Comparison of ENCODE assay signal across 14 cellular contexts in genomic region chr19:11460207-11460606, GRCh38. TPM values are rescaled to one million over a fixed set of nuclear protein-coding genes. Genes with fewer than 3 reads are reported as not detected.
DNase-seq lines count a peak whose midpoint lies in the region; ATAC-seq and TF ChIP-seq lines count a peak whose summit lies in the region.
"Had no signal": no experiment of that assay in that cellular context is flagged by ENCODE, and none has a peak within 500 bp of the region (broad histone marks: within the 10 kb centered on the region; RNA-seq: fewer than 3 reads in every experiment).

No MANE protein-coding gene starts in this region.

- ATAC-seq in upper lobe of left lung (ENCODE audit: low FRiP score in 2 of 2), result no peak

- no peak overlapping the region for H3K27ac ChIP-seq in RWPE1
- H3K27ac ChIP-seq in vagina, result no peak overlapping the region
- H3K27ac ChIP-seq in upper lobe of left lung, result no peak overlapping the region
- H3K27ac ChIP-seq: right atrium auricular region had no signal

- H3K4me3 ChIP-seq in BJ (ENCODE audit: low read depth, low read length), result no peak overlapping the region
- H3K4me3 ChIP-seq in vagina, result no peak overlapping the region
- no peak overlapping the region for H3K4me3 ChIP-seq in upper lobe of left lung
- H3K4me3 ChIP-seq: lung, right atrium auricular region had no signal

- DNase-seq in BJ (ENCODE audit: low read depth) (no peak), RWPE1 (ENCODE audit: low spot score) (no peak), glutamatergic neuron (no peak), vagina (ENCODE audit: extremely low spot score in 2 of 2) (no peak), upper lobe of left lung (no peak), medulla oblongata (ENCODE audit: extremely low spot score) (no peak), nucleus accumbens (lab: John Stamatoyannopoulos, UW) (no peak)
- DNase-seq: NCI-H2171, trophoblast cell had no signal

- peaks cover 18% of the 10 kb centered on the region for H3K4me1 Mint-ChIP-seq in glutamatergic neuron (ENCODE audit: low read depth, unreplicated experiment)

- H3K27me3 ChIP-seq in BJ (ENCODE audit: control insufficient read depth, insufficient read depth, low read length) (no peaks in the 10 kb centered on the region), vagina (no peaks in the 10 kb centered on the region), upper lobe of left lung (no peaks in the 10 kb centered on the region)
- H3K27me3 ChIP-seq: right atrium auricular region had no signal

- intact Hi-C loops in vagina (cut with DNase I), result no loop called here

- H3K36me3 ChIP-seq in BJ (ENCODE audit: control insufficient read depth, insufficient read depth, low read length) (no peaks in the 10 kb centered on the region), vagina (no peaks in the 10 kb centered on the region), upper lobe of left lung (no peaks in the 10 kb centered on the region)
- H3K36me3 ChIP-seq: right atrium auricular region had no signal

- no peak for TF ChIP-seq EP300 in upper lobe of left lung (IDR thresholded peaks at IDR 0.05)

- no peak for TF ChIP-seq POLR2A in vagina (IDR thresholded peaks at IDR 0.05)
- no peak for TF ChIP-seq POLR2A in upper lobe of left lung (IDR thresholded peaks at IDR 0.05)

- POLR2A ChIA-PET in BJ (lab: Charles Lee), result no interaction called here
- POLR2A ChIA-PET in RWPE1 (lab: Yijun Ruan, JAX; ENCODE audit: low non-redundant PET), result no interaction called here

- H3K4me1 ChIP-seq in vagina (no peaks in the 10 kb centered on the region), upper lobe of left lung (no peaks in the 10 kb centered on the region)
- H3K4me1 ChIP-seq: right atrium auricular region had no signal

- CTCF ChIA-PET in BJ (lab: Yijun Ruan, JAX) (no interaction called here), RWPE1 (lab: Yijun Ruan, JAX) (no interaction called here)

- H3K27me3 Mint-ChIP-seq in glutamatergic neuron (ENCODE audit: unreplicated experiment), result peaks cover 17% of the 10 kb centered on the region

- peaks cover 29% of the 10 kb centered on the region for H3K9me3 Mint-ChIP-seq in glutamatergic neuron (ENCODE audit: unreplicated experiment)
- H3K9me3 Mint-ChIP-seq: activated T-helper 1 cell treated with anti-CD3 and anti-CD28 coated beads, Interleukin-12 subunit alpha, Interleukin-12 subunit beta, Interleukin-2, Interleukin-4 antibody, amounts not matched to agents 30 ng/mL and 10 ng/mL and 1 ng/mL, durations not matched to agents 14 hours and 24 hours and 36 hours had no signal

- WGBS in upper lobe of left lung, 2 donors, result 60% methylated on average over 4 of the region's 4 CpGs

- H3K36me3 Mint-ChIP-seq in glutamatergic neuron (ENCODE audit: unreplicated experiment), result no peaks in the 10 kb centered on the region

- peak overlapping the region; percentile 60 for H3K27ac Mint-ChIP-seq in glutamatergic neuron (ENCODE audit: unreplicated experiment)
- H3K27ac Mint-ChIP-seq: activated T-helper 1 cell treated with anti-CD3 and anti-CD28 coated beads, Interleukin-12 subunit alpha, Interleukin-12 subunit beta, Interleukin-2, Interleukin-4 antibody, amounts not matched to agents 30 ng/mL and 10 ng/mL and 1 ng/mL, durations not matched to agents 14 hours and 24 hours and 36 hours had no signal

- no peaks in the 10 kb centered on the region for H3K9me3 ChIP-seq in vagina
- H3K9me3 ChIP-seq in upper lobe of left lung, result no peaks in the 10 kb centered on the region
- H3K9me3 ChIP-seq: right atrium auricular region had no signal

- TF ChIP-seq CTCF in BJ (IDR thresholded peaks at IDR 0.05; ENCODE audit: insufficient read depth, low read depth, low read length) (peak; percentile 22; the same call in 1 of the 2 replicates), GM12874 (IDR thresholded peaks at IDR 0.05; ENCODE audit: insufficient read depth, low read depth, low read length) (peak; percentile 54), RWPE1 (conservative IDR thresholded peaks at IDR 0.05; ENCODE audit: low read depth) (0 out of 2 replicates have a peak, but pooled peaks have one; percentile 15), glutamatergic neuron (IDR thresholded peaks at IDR 0.05; ENCODE audit: partially characterized antibody, unreplicated experiment) (peak; percentile 38), vagina (IDR thresholded peaks at IDR 0.05) (no peak), upper lobe of left lung (IDR thresholded peaks at IDR 0.05) (no peak)

- no peak overlapping the region for H3K4me3 Mint-ChIP-seq in glutamatergic neuron (ENCODE audit: unreplicated experiment)
- H3K4me3 Mint-ChIP-seq: activated T-helper 1 cell treated with anti-CD3 and anti-CD28 coated beads, Interleukin-12 subunit alpha, Interleukin-12 subunit beta, Interleukin-2, Interleukin-4 antibody, amounts not matched to agents 30 ng/mL and 10 ng/mL and 1 ng/mL, durations not matched to agents 14 hours and 24 hours and 36 hours had no signal

RNA-seq across cellular contexts. Expression of gene ELAVL3, which starts 20.6 kb away (rescaled TPM):
- polyA plus RNA-seq in BJ (2011; rRNA removed), result not detected in 2 replicates
- polyA minus RNA-seq in BJ (2011; rRNA and poly(A)+ RNA removed), result not detected in 2 replicates
- total RNA-seq in glutamatergic neuron (ENCODE audit: unreplicated experiment), result 633 TPM
- total RNA-seq in vagina, result 1.2 TPM
- under 1 TPM in 1 of 6 donors, not detected in 5; 0.03 TPM for total RNA-seq in upper lobe of left lung
- total RNA-seq: glomerular endothelial cell, right atrium auricular region had no signal

RNA-seq across cellular contexts. Expression of gene PRKCSH, which starts 24.8 kb away (rescaled TPM):
- polyA plus RNA-seq in BJ (2011; rRNA removed), result 137 and 348 TPM in 2 replicates
- polyA minus RNA-seq in BJ (2011; rRNA and poly(A)+ RNA removed), result 107 and 140 TPM in 2 replicates
- 276 TPM for total RNA-seq in glutamatergic neuron (ENCODE audit: unreplicated experiment)
- total RNA-seq in vagina, result 79.1 TPM
- 100 to 1,000 TPM; 124 to 341 (median 187) TPM for total RNA-seq in upper lobe of left lung

RNA-seq across cellular contexts. Expression of gene ODAD3, which starts 25.3 kb away (rescaled TPM):
- polyA plus RNA-seq in BJ (2011; rRNA removed), result 0.16 and 0.38 TPM in 2 replicates
- polyA minus RNA-seq in BJ (2011; rRNA and poly(A)+ RNA removed), result not detected in 2 replicates
- total RNA-seq in glutamatergic neuron (ENCODE audit: unreplicated experiment), result 2.6 TPM
- total RNA-seq in vagina, result not detected
- 10 to 100 TPM in 1 of 6 donors, 1 to 10 TPM in 4, under 1 TPM in 1; 0.34 to 11.1 (median 4.1) TPM for total RNA-seq in upper lobe of left lung
- total RNA-seq: activated T-helper 1 cell treated with anti-CD3 and anti-CD28 coated beads, Interleukin-12 subunit alpha, Interleukin-12 subunit beta, Interleukin-2, Interleukin-4 antibody, amounts not matched to agents 30 ng/mL and 10 ng/mL and 1 ng/mL, durations not matched to agents 14 hours and 24 hours and 36 hours had no signal

RNA-seq across cellular contexts. Expression of gene RGL3, which starts 41.1 kb away (rescaled TPM):
- polyA plus RNA-seq in BJ (2011; rRNA removed), result 1.4 and 2.3 TPM in 2 replicates
- polyA minus RNA-seq in BJ (2011; rRNA and poly(A)+ RNA removed), result 1.3 and 1.7 TPM in 2 replicates
- total RNA-seq in glutamatergic neuron (ENCODE audit: unreplicated experiment) (0.66 TPM), vagina (19.6 TPM), upper lobe of left lung (100 to 1,000 TPM in 1 of 6 donors, 10 to 100 TPM in 5; 18.5 to 242 (median 44.6) TPM)
- total RNA-seq: activated T-helper 1 cell treated with anti-CD3 and anti-CD28 coated beads, Interleukin-12 subunit alpha, Interleukin-12 subunit beta, Interleukin-2, Interleukin-4 antibody, amounts not matched to agents 30 ng/mL and 10 ng/mL and 1 ng/mL, durations not matched to agents 14 hours and 24 hours and 36 hours; glomerular endothelial cell had no signal

RNA-seq across cellular contexts. Expression of gene ZNF653, which starts 45.4 kb away (rescaled TPM):
- polyA plus RNA-seq in BJ (2011; rRNA removed), result 3.1 and 4.6 TPM in 2 replicates
- 2.7 and 6.5 TPM in 2 replicates for polyA minus RNA-seq in BJ (2011; rRNA and poly(A)+ RNA removed)
- 19.2 TPM for total RNA-seq in glutamatergic neuron (ENCODE audit: unreplicated experiment)
- total RNA-seq in vagina, result 12.5 TPM
- total RNA-seq in upper lobe of left lung, result 10 to 100 TPM in 3 of 6 donors, 1 to 10 TPM in 3; 6.8 to 30.4 (median 10.3) TPM

Comparison
In these comparisons a context has a peak if more than half of its experiments do, and no peak if none do; other contexts are left out.
1. CTCF ChIP-seq: peak in BJ (single experiment), GM12874 (single experiment), RWPE1 (single experiment) and glutamatergic neuron (single experiment); none in vagina (0 of 3) and upper lobe of left lung (0 of 6).
2. RNA of gene ELAVL3, which starts 20.6 kb away (total RNA-seq): 633 TPM in glutamatergic neuron (single experiment); 1.2 TPM in vagina (single experiment) and 0.03 TPM in upper lobe of left lung; every median in the first group is over 100 times any median in the second.